In genomic region chr1:230930986-230931385, GRCh38 we compare ENCODE assay signal across 18 cellular contexts. TPM values are rescaled to one million over a fixed set of nuclear protein-coding genes. Genes with fewer than 3 reads are reported as not detected.
DNase-seq lines count a peak whose midpoint lies in the region; ATAC-seq, FAIRE-seq and TF ChIP-seq lines count a peak whose summit lies in the region.
"Had no signal": no experiment of that assay in that cellular context is flagged by ENCODE, and none has a peak within 500 bp of the region (broad histone marks: within the 10 kb centered on the region; RNA-seq: fewer than 3 reads in every experiment).

No MANE protein-coding gene starts in this region.

- no peak overlapping the region for H4K91ac ChIP-seq in trophoblast cell (ENCODE audit: low read depth, low read length)

- H3K9ac ChIP-seq in trophoblast cell (ENCODE audit: low read length) = no peak overlapping the region

- H3K9me3 ChIP-seq in trophoblast cell (ENCODE audit: insufficient read depth, low read depth, low read length) (no peaks in the 10 kb centered on the region), small intestine (ENCODE audit: control insufficient read depth, low read depth) (no peaks in the 10 kb centered on the region), A673 (ENCODE audit: low read depth, low read length, poor library complexity, severe bottlenecking) (no peaks in the 10 kb centered on the region)

- POLR2A ChIA-PET in activated CD4-positive, alpha-beta T cell treated with anti-CD3 and anti-CD28 coated beads, Interleukin-2, amount 10 ng/mL, durations not matched to agents 7 days and 5 days (lab: Charles Lee) = no interaction called here
- POLR2A ChIA-PET in RWPE1 (lab: Yijun Ruan, JAX; ENCODE audit: low non-redundant PET) = no interaction called here
- POLR2A ChIA-PET in A673 (lab: Charles Lee; ENCODE audit: low non-redundant PET) = no interaction called here

- H3K4me3 ChIP-seq in epithelial cell of esophagus (ENCODE audit: low read length) = no peak overlapping the region
- no peak overlapping the region for H3K4me3 ChIP-seq in trophoblast cell (ENCODE audit: low read depth, low read length)
- H3K4me3 ChIP-seq in small intestine (ENCODE audit: low read depth in 1 of 2, low read length in 2 of 2) = no peak overlapping the region
- no peak overlapping the region for H3K4me3 ChIP-seq in A673 (ENCODE audit: low read depth, low read length, poor library complexity, severe bottlenecking)
- H3K4me3 ChIP-seq: GM12878 had no signal

- no peaks in the 10 kb centered on the region for H3K27me3 Mint-ChIP-seq in activated CD4-positive, alpha-beta T cell treated with anti-CD3 and anti-CD28 coated beads, Interleukin-2, amount 10 ng/mL, durations not matched to agents 7 days and 5 days
- H3K27me3 Mint-ChIP-seq in activated CD4-positive, alpha-beta T cell treated with anti-CD3 and anti-CD28 coated beads, Interleukin-2, amount 10 ng/mL, durations not matched to agents 24 days and 14 days = no peaks in the 10 kb centered on the region
- H3K27me3 Mint-ChIP-seq: CD4-positive, alpha-beta T cell had no signal

- H2BK120ac ChIP-seq in trophoblast cell (ENCODE audit: insufficient read depth, low read length, poor library complexity) = no peak overlapping the region

- H3K27ac ChIP-seq in RWPE1 (no peak overlapping the region), trophoblast cell (ENCODE audit: low read depth, low read length) (no peak overlapping the region), small intestine (ENCODE audit: low read depth in 1 of 2, low read length in 1 of 2) (no peak overlapping the region), A673 (ENCODE audit: low read depth, low read length, poor library complexity, severe bottlenecking) (no peak overlapping the region)

- FAIRE-seq in small intestine (lab: Jason Lieb, UNC) = no peak
- FAIRE-seq: GM12878, GM18507 had no signal

- no peak overlapping the region for H3K14ac ChIP-seq in trophoblast cell (ENCODE audit: low read length)

- H3K18ac ChIP-seq in trophoblast cell (ENCODE audit: low read length) = no peak overlapping the region

- TF ChIP-seq CTCF in RWPE1 (conservative IDR thresholded peaks at IDR 0.05; ENCODE audit: low read depth) (no peak), epithelial cell of esophagus (IDR thresholded peaks at IDR 0.05; ENCODE audit: insufficient read depth, low read depth, low read length, missing control alignments) (no peak), A673 (conservative IDR thresholded peaks at IDR 0.05; ENCODE audit: low read depth, low read length) (no peak)

- no peak for DNase-seq in activated CD4-positive, alpha-beta T cell treated with anti-CD3 and anti-CD28 coated beads, Interleukin-2, amount 10 ng/mL, durations not matched to agents 7 days and 5 days
- no peak for DNase-seq in activated CD4-positive, alpha-beta T cell treated with anti-CD3 and anti-CD28 coated beads, Interleukin-2, amount 10 ng/mL, durations not matched to agents 24 days and 14 days
- DNase-seq in RWPE1 (ENCODE audit: low spot score) = peak; percentile 20
- peak; percentile 46 for DNase-seq in epithelial cell of esophagus (ENCODE audit: low read depth)
- DNase-seq in trophoblast cell = peak; percentile 4 to 57
- no peak for DNase-seq in small intestine
- DNase-seq in A673 (ENCODE audit: low spot score) = no peak
- DNase-seq: 8988T; ACHN; C1 segment of cervical spinal cord; Calu3; CD4-positive, alpha-beta T cell; DMS79; GOT3; H9 had no signal

- H3K79me2 ChIP-seq in trophoblast cell (ENCODE audit: control insufficient read depth, insufficient read depth, low read length, poor library complexity) = no peaks in the 10 kb centered on the region

- H3K4me2 ChIP-seq in trophoblast cell (ENCODE audit: low read length) = no peak overlapping the region

- CTCF ChIA-PET in activated CD4-positive, alpha-beta T cell treated with anti-CD3 and anti-CD28 coated beads, Interleukin-2, amount 10 ng/mL, durations not matched to agents 7 days and 5 days (lab: Charles Lee) = interaction anchor here (0.9 kb wide), 1 partner anchor 15 kb away, joined by 3 read pairs; no protein-coding TSS in a partner anchor
- CTCF ChIA-PET in RWPE1 (lab: Yijun Ruan, JAX) (no interaction called here), A673 (lab: Charles Lee) (no interaction called here)

- no peak for ATAC-seq in GM21576 (IDR thresholded peaks at IDR 0.05; ENCODE audit: unreplicated experiment)
- ATAC-seq: GM12878 had no signal

- H4K8ac ChIP-seq in trophoblast cell (ENCODE audit: low read depth, low read length) = no peak overlapping the region

- H3K36me3 Mint-ChIP-seq in activated CD4-positive, alpha-beta T cell treated with anti-CD3 and anti-CD28 coated beads, Interleukin-2, amount 10 ng/mL, durations not matched to agents 7 days and 5 days (ENCODE audit: low read depth) = peaks cover 29% of the 10 kb centered on the region
- H3K36me3 Mint-ChIP-seq in activated CD4-positive, alpha-beta T cell treated with anti-CD3 and anti-CD28 coated beads, Interleukin-2, amount 10 ng/mL, durations not matched to agents 24 days and 14 days (ENCODE audit: low read depth) = peaks cover 38% of the 10 kb centered on the region

- H2BK5ac ChIP-seq in trophoblast cell (ENCODE audit: low read depth, low read length, poor library complexity) = no peak overlapping the region

- H3K27ac Mint-ChIP-seq in activated CD4-positive, alpha-beta T cell treated with anti-CD3 and anti-CD28 coated beads, Interleukin-2, amount 10 ng/mL, durations not matched to agents 7 days and 5 days = peak overlapping the region; percentile 26
- no peak overlapping the region for H3K27ac Mint-ChIP-seq in activated CD4-positive, alpha-beta T cell treated with anti-CD3 and anti-CD28 coated beads, Interleukin-2, amount 10 ng/mL, durations not matched to agents 24 days and 14 days
- H3K27ac Mint-ChIP-seq: CD4-positive, alpha-beta T cell; H9 had no signal

- H3K4me1 Mint-ChIP-seq in activated CD4-positive, alpha-beta T cell treated with anti-CD3 and anti-CD28 coated beads, Interleukin-2, amount 10 ng/mL, durations not matched to agents 7 days and 5 days = peaks cover 9% of the 10 kb centered on the region
- no peaks in the 10 kb centered on the region for H3K4me1 Mint-ChIP-seq in activated CD4-positive, alpha-beta T cell treated with anti-CD3 and anti-CD28 coated beads, Interleukin-2, amount 10 ng/mL, durations not matched to agents 24 days and 14 days
- H3K4me1 Mint-ChIP-seq: H9 had no signal

- no peaks in the 10 kb centered on the region for H3K79me1 ChIP-seq in trophoblast cell (ENCODE audit: low read length)

- no peak overlapping the region for H2AK5ac ChIP-seq in trophoblast cell (ENCODE audit: low read length)

- intact Hi-C loops in activated CD4-positive, alpha-beta T cell treated with anti-CD3 and anti-CD28 coated beads, Interleukin-2, amount 10 ng/mL, durations not matched to agents 24 days and 14 days (cut with micrococcal nuclease) = no loop called here
- intact Hi-C loops in A673 (cut with micrococcal nuclease; ENCODE audit: unreplicated experiment) = no loop called here

- no peak overlapping the region for H3K23ac ChIP-seq in trophoblast cell (ENCODE audit: low read length)

- H3K4ac ChIP-seq in trophoblast cell (ENCODE audit: low read depth, low read length) = no peak overlapping the region

- no peak overlapping the region for H2AFZ ChIP-seq in trophoblast cell (ENCODE audit: insufficient read depth, low read length, poor library complexity)

- H3K27me3 ChIP-seq in trophoblast cell (ENCODE audit: insufficient read depth, low read length) (no peaks in the 10 kb centered on the region), small intestine (ENCODE audit: control insufficient read depth in 2 of 2, insufficient read depth in 2 of 2, low read length in 2 of 2) (no peaks in the 10 kb centered on the region), A673 (replicated peaks; ENCODE audit: insufficient read depth, low read depth, low read length, poor library complexity) (no peaks in the 10 kb centered on the region)

- no TSS peak for BruUV-seq in A673 (replicated peaks; lab: Mats Ljungman, UMichigan)

- no peak overlapping the region for H4K12ac ChIP-seq in trophoblast cell (ENCODE audit: low read depth, low read length)

- peaks cover 0 to 2% of the 10 kb centered on the region in 2 experiments for H3K36me3 ChIP-seq in trophoblast cell (ENCODE audit: control insufficient read depth in 1 of 2, insufficient read depth in 2 of 2, low read length in 2 of 2)
- H3K36me3 ChIP-seq in small intestine (ENCODE audit: control insufficient read depth in 2 of 2, insufficient read depth in 2 of 2, low read length in 2 of 2) = peaks cover 2 to 10% of the 10 kb centered on the region in 2 donors
- H3K36me3 ChIP-seq in A673 (ENCODE audit: insufficient read depth, low read length, poor library complexity, severe bottlenecking) = peaks cover 9% of the 10 kb centered on the region

- no peak overlapping the region for H2BK12ac ChIP-seq in trophoblast cell (ENCODE audit: low read length)

- no CpG with 5 or more reads among the region's 3 CpGs for WGBS in trophoblast cell (ENCODE audit: extremely low coverage, insufficient coverage, insufficient read length)
- WGBS in small intestine, 3 donors = 70 to 89% (median 84%) methylated on average over 3 of the region's 3 CpGs

- H3K4me1 ChIP-seq in trophoblast cell (ENCODE audit: control insufficient read depth in 1 of 2, insufficient read depth in 2 of 2, low read length in 2 of 2) (no peaks in the 10 kb centered on the region), small intestine (ENCODE audit: control insufficient read depth in 2 of 2, insufficient read depth in 1 of 2, low read depth in 1 of 2, low read length in 1 of 2) (no peaks in the 10 kb centered on the region), A673 (ENCODE audit: insufficient read depth, low read length, poor library complexity, severe bottlenecking) (no peaks in the 10 kb centered on the region)

- H3K4me3 Mint-ChIP-seq in activated CD4-positive, alpha-beta T cell treated with anti-CD3 and anti-CD28 coated beads, Interleukin-2, amount 10 ng/mL, durations not matched to agents 7 days and 5 days = no peak overlapping the region
- no peak overlapping the region for H3K4me3 Mint-ChIP-seq in activated CD4-positive, alpha-beta T cell treated with anti-CD3 and anti-CD28 coated beads, Interleukin-2, amount 10 ng/mL, durations not matched to agents 24 days and 14 days
- H3K4me3 Mint-ChIP-seq: CD4-positive, alpha-beta T cell; H9 had no signal

- H3K9me3 Mint-ChIP-seq in activated CD4-positive, alpha-beta T cell treated with anti-CD3 and anti-CD28 coated beads, Interleukin-2, amount 10 ng/mL, durations not matched to agents 7 days and 5 days = no peaks in the 10 kb centered on the region
- no peaks in the 10 kb centered on the region for H3K9me3 Mint-ChIP-seq in activated CD4-positive, alpha-beta T cell treated with anti-CD3 and anti-CD28 coated beads, Interleukin-2, amount 10 ng/mL, durations not matched to agents 24 days and 14 days
- H3K9me3 Mint-ChIP-seq: CD4-positive, alpha-beta T cell; H9 had no signal

RNA-seq across cellular contexts. Expression of gene TTC13, which starts 47.7 kb away (rescaled TPM):
- total RNA-seq in activated CD4-positive, alpha-beta T cell treated with anti-CD3 and anti-CD28 coated beads, Interleukin-2, amount 10 ng/mL, durations not matched to agents 7 days and 5 days = 10 to 100 TPM; 35.4 to 39.2 TPM
- total RNA-seq in activated CD4-positive, alpha-beta T cell treated with anti-CD3 and anti-CD28 coated beads, Interleukin-2, amount 10 ng/mL, durations not matched to agents 24 days and 14 days = 22.7 and 23.8 TPM in 2 replicates
- polyA plus RNA-seq in trophoblast cell (2013) = 5.5 and 6.0 TPM in 2 replicates
- 1 to 10 TPM; 4.6 to 7.8 (median 7.6) TPM for polyA plus RNA-seq in small intestine
- 28.9 and 30.1 TPM in 2 replicates for total RNA-seq in A673 (2021)

RNA-seq across cellular contexts. Expression of gene ARV1, which starts 47.9 kb away (rescaled TPM):
- total RNA-seq in activated CD4-positive, alpha-beta T cell treated with anti-CD3 and anti-CD28 coated beads, Interleukin-2, amount 10 ng/mL, durations not matched to agents 7 days and 5 days = 10 to 100 TPM; 13.5 to 17.7 TPM
- total RNA-seq in activated CD4-positive, alpha-beta T cell treated with anti-CD3 and anti-CD28 coated beads, Interleukin-2, amount 10 ng/mL, durations not matched to agents 24 days and 14 days = 15.0 and 15.2 TPM in 2 replicates
- 14.3 and 14.6 TPM in 2 replicates for polyA plus RNA-seq in trophoblast cell (2013)
- polyA plus RNA-seq in small intestine = 10 to 100 TPM; 15.7 to 30.5 (median 21.2) TPM
- 27.1 and 27.3 TPM in 2 replicates for total RNA-seq in A673 (2021)

Comparison
In these comparisons a context has a peak if more than half of its experiments do, and no peak if none do; other contexts are left out.
1. DNase-seq: peak in RWPE1 (single experiment), epithelial cell of esophagus (single experiment) and trophoblast cell (2 of 2); none in activated CD4-positive, alpha-beta T cell treated with anti-CD3 and anti-CD28 coated beads, Interleukin-2, amount 10 ng/mL, durations not matched to agents 7 days and 5 days (single experiment), activated CD4-positive, alpha-beta T cell treated with anti-CD3 and anti-CD28 coated beads, Interleukin-2, amount 10 ng/mL, durations not matched to agents 24 days and 14 days (single experiment), small intestine (single experiment) and A673 (single experiment).